ENCODE assay signal across 1 cellular context in genomic region chr10:44397476-44398225, GRCh38.
TF ChIP-seq lines count a peak whose summit lies in the region.

No MANE protein-coding gene starts in this region.

TF ChIP-seq in H1, 55 proteins besides CTCF, POLR2A, EP300 and RAD21:
- no peak for TF ChIP-seq USF2 (IDR thresholded peaks at IDR 0.05; ENCODE audit: low read length)
- TF ChIP-seq HDAC6 (IDR thresholded peaks at IDR 0.05; ENCODE audit: low read depth, low read length), result no peak
- TF ChIP-seq TAF7 (optimal IDR thresholded peaks at IDR 0.05; ENCODE audit: borderline replicate concordance, low read depth, low read length), result no peak
- no peak for TF ChIP-seq CHD1 (IDR thresholded peaks at IDR 0.05; ENCODE audit: low read depth, low read length)
- TF ChIP-seq ASH2L (IDR thresholded peaks at IDR 0.05; ENCODE audit: low read length), result no peak
- no peak for TF ChIP-seq KDM1A (IDR thresholded peaks at IDR 0.05; ENCODE audit: borderline replicate concordance, low read length)
- TF ChIP-seq HDAC2 (IDR thresholded peaks at IDR 0.05; ENCODE audit: borderline replicate concordance in 1 of 2, low read depth in 2 of 2, low read length in 2 of 2), result no peak
- no peak for TF ChIP-seq TCF12 (IDR thresholded peaks at IDR 0.05; ENCODE audit: low read depth, low read length)
- TF ChIP-seq POU5F1 (IDR thresholded peaks at IDR 0.05; ENCODE audit: low read depth, low read length), result no peak
- no peak for TF ChIP-seq RBBP5 (IDR thresholded peaks at IDR 0.05; ENCODE audit: borderline replicate concordance, low read depth, low read length)
- TF ChIP-seq TEAD4 (IDR thresholded peaks at IDR 0.05; ENCODE audit: low read depth, low read length), result no peak
- TF ChIP-seq CEBPB (IDR thresholded peaks at IDR 0.05; ENCODE audit: low read depth, low read length), result no peak
- TF ChIP-seq GTF2F1 (IDR thresholded peaks at IDR 0.05; ENCODE audit: borderline replicate concordance, low read depth, low read length), result no peak
- no peak for TF ChIP-seq SP2 (IDR thresholded peaks at IDR 0.05; ENCODE audit: low read length)
- TF ChIP-seq SIN3A (conservative IDR thresholded peaks at IDR 0.05 in 1 of 2, IDR thresholded peaks at IDR 0.05 in 1 of 2; ENCODE audit: low read depth in 1 of 2, low read length in 2 of 2), result no peak
- no peak for TF ChIP-seq JUN (IDR thresholded peaks at IDR 0.05; ENCODE audit: low read depth, low read length)
- no peak for TF ChIP-seq MAX (IDR thresholded peaks at IDR 0.05)
- no peak for TF ChIP-seq TBP (IDR thresholded peaks at IDR 0.05; ENCODE audit: low read depth, low read length)
